17 cellular contexts compared by ENCODE assay signal in genomic region chr10:105706281-105707026, GRCh38.
DNase-seq lines count a peak whose midpoint lies in the region; ATAC-seq, FAIRE-seq and TF ChIP-seq lines count a peak whose summit lies in the region.
"Had no signal": no experiment of that assay in that cellular context is flagged by ENCODE, and none has a peak within 500 bp of the region (broad histone marks: within the 10 kb centered on the region; RNA-seq: fewer than 3 reads in every experiment).

No MANE protein-coding gene starts in this region.

- H2BK5ac ChIP-seq in trophoblast cell (ENCODE audit: low read depth, low read length, poor library complexity): no peak overlapping the region

- POLR2A ChIA-PET in HepG2 (lab: Yijun Ruan, JAX): no interaction called here

- CTCF ChIA-PET in HepG2 (lab: Yijun Ruan, JAX; ENCODE audit: low intra/inter-chr PET ratio, low total read pairs): no interaction called here

- H3K4me1 ChIP-seq in liver (ENCODE audit: control insufficient read depth in 4 of 4, insufficient read depth in 4 of 4, low read length in 3 of 4): no peaks in the 10 kb centered on the region
- no peaks in the 10 kb centered on the region for H3K4me1 ChIP-seq in HepG2 (ENCODE audit: insufficient read depth, low read length)
- H3K4me1 ChIP-seq in lower lobe of right lung: no peaks in the 10 kb centered on the region
- no peaks in the 10 kb centered on the region for H3K4me1 ChIP-seq in upper lobe of right lung
- no peaks in the 10 kb centered on the region for H3K4me1 ChIP-seq in trophoblast cell (ENCODE audit: control insufficient read depth in 1 of 2, insufficient read depth in 2 of 2, low read length in 2 of 2)

- no peak for FAIRE-seq in HepG2 (lab: Jason Lieb, UNC)
- FAIRE-seq: A204.1, GM12878, H54, HTR-8/SVneo had no signal

- no TSS peak for BruUV-seq in HepG2 (replicated peaks; lab: Mats Ljungman, UMichigan)

- H3K9me3 ChIP-seq in liver (ENCODE audit: control insufficient read depth in 4 of 4, low read length in 3 of 4) (peaks cover 0 to 5% (median 0%) of the 10 kb centered on the region in 4 donors), HepG2 (ENCODE audit: low read length) (peaks cover 16% of the 10 kb centered on the region), lower lobe of right lung (no peaks in the 10 kb centered on the region), upper lobe of right lung (no peaks in the 10 kb centered on the region), trophoblast cell (ENCODE audit: insufficient read depth, low read depth, low read length) (no peaks in the 10 kb centered on the region)

- no peak overlapping the region for H3K9ac ChIP-seq in liver (ENCODE audit: low read depth in 1 of 2, low read length in 2 of 2)
- no peak overlapping the region for H3K9ac ChIP-seq in HepG2 (ENCODE audit: insufficient read depth, low read depth, low read length)
- H3K9ac ChIP-seq in trophoblast cell (ENCODE audit: low read length): no peak overlapping the region
- H3K9ac ChIP-seq: GM23248 had no signal

- H3K4me3 ChIP-seq in liver (ENCODE audit: low read depth in 1 of 3, low read length in 3 of 3) (no peak overlapping the region), HepG2 (replicated peaks in 1 of 3; ENCODE audit: insufficient read depth in 1 of 3, low read depth in 2 of 3, low read length in 3 of 3) (no peak overlapping the region), lower lobe of right lung (no peak overlapping the region), upper lobe of right lung (no peak overlapping the region), trophoblast cell (ENCODE audit: low read depth, low read length) (no peak overlapping the region)
- H3K4me3 ChIP-seq: GM12878, GM23248 had no signal

- no peaks in the 10 kb centered on the region for H3K27me3 ChIP-seq in liver (ENCODE audit: control insufficient read depth in 4 of 4, insufficient read depth in 4 of 4, low read length in 3 of 4)
- H3K27me3 ChIP-seq in HepG2 (ENCODE audit: control insufficient read depth in 1 of 2, insufficient read depth in 2 of 2, low read length in 2 of 2): no peaks in the 10 kb centered on the region
- no peaks in the 10 kb centered on the region for H3K27me3 ChIP-seq in lower lobe of right lung (ENCODE audit: low read depth)
- no peaks in the 10 kb centered on the region for H3K27me3 ChIP-seq in upper lobe of right lung
- no peaks in the 10 kb centered on the region for H3K27me3 ChIP-seq in trophoblast cell (ENCODE audit: insufficient read depth, low read length)

- TF ChIP-seq CTCF in liver (IDR thresholded peaks at IDR 0.05; ENCODE audit: low read depth, low read length, missing input control): no peak
- TF ChIP-seq CTCF in HepG2 (CRISPR knock-in tag; IDR thresholded peaks at IDR 0.05): no peak
- no peak for TF ChIP-seq CTCF in lower lobe of right lung (IDR thresholded peaks at IDR 0.05)
- no peak for TF ChIP-seq CTCF in upper lobe of right lung (IDR thresholded peaks at IDR 0.05)

- no peak overlapping the region for H3K4ac ChIP-seq in trophoblast cell (ENCODE audit: low read depth, low read length)

- H2BK120ac ChIP-seq in trophoblast cell (ENCODE audit: insufficient read depth, low read length, poor library complexity): no peak overlapping the region

- no peak overlapping the region for H4K8ac ChIP-seq in trophoblast cell (ENCODE audit: low read depth, low read length)

- H2AK5ac ChIP-seq in trophoblast cell (ENCODE audit: low read length): no peak overlapping the region

- no peak overlapping the region for H4K12ac ChIP-seq in trophoblast cell (ENCODE audit: low read depth, low read length)

- WGBS in liver: 60% methylated on average over 3 of the region's 3 CpGs
- 1% methylated on average over 3 of the region's 3 CpGs for WGBS in HepG2 (ENCODE audit: low lambda C conversion rate)
- WGBS in trophoblast cell (ENCODE audit: extremely low coverage, insufficient coverage, insufficient read length): no CpG with 5 or more reads among the region's 3 CpGs

- no peak overlapping the region for H3K4me2 ChIP-seq in HepG2 (ENCODE audit: low read depth, low read length)
- H3K4me2 ChIP-seq in trophoblast cell (ENCODE audit: low read length): no peak overlapping the region

- no peak overlapping the region for H2BK12ac ChIP-seq in trophoblast cell (ENCODE audit: low read length)

- TF ChIP-seq POLR2A in HepG2 (IDR thresholded peaks at IDR 0.05; ENCODE audit: insufficient read depth in 1 of 2, low read depth in 2 of 2, low read length in 2 of 2) (no peak), erythroblast (IDR thresholded peaks at IDR 0.05; ENCODE audit: low read length) (no peak)

- H3K79me2 ChIP-seq in HepG2 (ENCODE audit: insufficient read depth, low read length): no peaks in the 10 kb centered on the region
- H3K79me2 ChIP-seq in trophoblast cell (ENCODE audit: control insufficient read depth, insufficient read depth, low read length, poor library complexity): no peaks in the 10 kb centered on the region

- H3K18ac ChIP-seq in trophoblast cell (ENCODE audit: low read length): no peak overlapping the region

- H3K79me1 ChIP-seq in trophoblast cell (ENCODE audit: low read length): no peaks in the 10 kb centered on the region

- intact Hi-C loops in HepG2 (cut with micrococcal nuclease; ENCODE audit: unreplicated experiment): no loop called here
- intact Hi-C loops in lower lobe of right lung (cut with DNase I): no loop called here
- intact Hi-C loops in upper lobe of right lung (cut with DNase I): no loop called here

- TF ChIP-seq RAD21 in liver (IDR thresholded peaks at IDR 0.05): no peak
- no peak for TF ChIP-seq RAD21 in HepG2 (CRISPR knock-in tag; IDR thresholded peaks at IDR 0.05)

- TF ChIP-seq EP300 in HepG2 (IDR thresholded peaks at IDR 0.05; ENCODE audit: low read depth in 2 of 2, low read length in 2 of 2): no peak
- TF ChIP-seq EP300 in HepG2 (CRISPR knock-in tag; IDR thresholded peaks at IDR 0.05; ENCODE audit: borderline replicate concordance): no peak

- no peak overlapping the region for H3K14ac ChIP-seq in trophoblast cell (ENCODE audit: low read length)

- H4K20me1 ChIP-seq in HepG2 (ENCODE audit: insufficient read depth, low read length): no peaks in the 10 kb centered on the region

- no peak for DNase-seq in HepG2 (ENCODE audit: low spot score)
- DNase-seq in NCI-H774 (lab: John Stamatoyannopoulos, UW): peak; percentile 28
- DNase-seq in lower lobe of right lung: no peak
- no peak for DNase-seq in upper lobe of right lung
- no peak for DNase-seq in erythroblast (lab: John Stamatoyannopoulos, UW)
- DNase-seq in cerebellar nuclear complex (lab: John Stamatoyannopoulos, UW): no peak
- no peak for DNase-seq in trophoblast cell
- DNase-seq: C1 segment of cervical spinal cord; CD4-positive, alpha-beta T cell; DMS79; GM23248 had no signal

- H4K91ac ChIP-seq in trophoblast cell (ENCODE audit: low read depth, low read length): no peak overlapping the region

- in situ Hi-C loops in HepG2 (cut with HindIII; ENCODE audit: extremely low pct_ligation_motif_present, low pct_unique_long_range_greater_than_20kb): no loop called here

- ATAC-seq in HepG2 (no peak), lower lobe of right lung (peak; percentile 78 to 94), upper lobe of right lung (peak; percentile 83)
- ATAC-seq: GM12878, HCT116 had no signal

- H2AFZ ChIP-seq in HepG2 (ENCODE audit: low read length) (no peak overlapping the region), trophoblast cell (ENCODE audit: insufficient read depth, low read length, poor library complexity) (no peak overlapping the region)
- H2AFZ ChIP-seq: GM23248 had no signal

- no peaks in the 10 kb centered on the region for H3K36me3 ChIP-seq in liver (ENCODE audit: control insufficient read depth in 4 of 4, insufficient read depth in 3 of 4, low read depth in 1 of 4, low read length in 3 of 4)
- H3K36me3 ChIP-seq in HepG2 (replicated peaks in 1 of 2; ENCODE audit: control insufficient read depth in 1 of 2, insufficient read depth in 2 of 2, low read length in 2 of 2): no peaks in the 10 kb centered on the region
- no peaks in the 10 kb centered on the region for H3K36me3 ChIP-seq in lower lobe of right lung
- no peaks in the 10 kb centered on the region for H3K36me3 ChIP-seq in upper lobe of right lung
- H3K36me3 ChIP-seq in trophoblast cell (ENCODE audit: control insufficient read depth in 1 of 2, insufficient read depth in 2 of 2, low read length in 2 of 2): no peaks in the 10 kb centered on the region

- no peak overlapping the region for H3K23ac ChIP-seq in trophoblast cell (ENCODE audit: low read length)

- H3K27ac ChIP-seq in liver (ENCODE audit: low read depth in 1 of 2, low read length in 2 of 2) (no peak overlapping the region), HepG2 (ENCODE audit: extremely low read length, insufficient read depth, low read length) (no peak overlapping the region), lower lobe of right lung (no peak overlapping the region), upper lobe of right lung (no peak overlapping the region), trophoblast cell (ENCODE audit: low read depth, low read length) (no peak overlapping the region)
- H3K27ac ChIP-seq: GM23248 had no signal

TF ChIP-seq in liver, 16 proteins besides CTCF, POLR2A, EP300 and RAD21 (continues in another document):
- no peak for TF ChIP-seq TAF1 (conservative IDR thresholded peaks at IDR 0.05)
- TF ChIP-seq JUND (IDR thresholded peaks at IDR 0.05): no peak
- TF ChIP-seq FOXA1 (IDR thresholded peaks at IDR 0.05): peak; percentile 16
- TF ChIP-seq ATF3 (IDR thresholded peaks at IDR 0.05): no peak
- TF ChIP-seq HNF4A (conservative IDR thresholded peaks at IDR 0.05): no peak

TF ChIP-seq in HepG2, 621 proteins besides CTCF, POLR2A, EP300 and RAD21 (continues in another document):
- TF ChIP-seq YEATS4 (CRISPR knock-in tag; IDR thresholded peaks at IDR 0.05; ENCODE audit: borderline replicate concordance) (no peak), ATF7 (IDR thresholded peaks at IDR 0.05) (no peak), ATF7 (CRISPR knock-in tag; IDR thresholded peaks at IDR 0.05) (no peak), ZNF292 (CRISPR knock-in tag; IDR thresholded peaks at IDR 0.05; ENCODE audit: borderline replicate concordance, low read depth) (no peak), ZMYM3 (CRISPR knock-in tag; IDR thresholded peaks at IDR 0.05) (no peak), ZNF34 (CRISPR knock-in tag; IDR thresholded peaks at IDR 0.05; ENCODE audit: borderline replicate concordance) (no peak), ZNF878 (CRISPR knock-in tag; IDR thresholded peaks at IDR 0.05) (no peak), SMAD9 (CRISPR knock-in tag; IDR thresholded peaks at IDR 0.05) (no peak)
